In genomic region chr17:4086041-4086483, GRCh38 we compare ENCODE assay signal across 24 cellular contexts. TPM values are rescaled to one million over a fixed set of nuclear protein-coding genes. Genes with fewer than 3 reads are reported as not detected.
DNase-seq lines count a peak whose midpoint lies in the region; ATAC-seq and TF ChIP-seq lines count a peak whose summit lies in the region.
"Had no signal": no experiment of that assay in that cellular context is flagged by ENCODE, and none has a peak within 500 bp of the region (broad histone marks: within the 10 kb centered on the region; RNA-seq: fewer than 3 reads in every experiment).

No MANE protein-coding gene starts in this region.

- in situ Hi-C loops in GM13977 (cut with MboI; ENCODE audit: low pct_unique_long_range_greater_than_20kb, low sequenced_read_pairs, unreplicated experiment): no loop called here

- peak in 1 of 2 donors; percentile 52 for ATAC-seq in natural killer cell treated with Interleukin-12 subunit alpha and Interleukin-12 subunit beta and Interleukin-15 and Interleukin-18, amount 100 ng/mL, for 72 hours
- no peak for ATAC-seq in natural killer cell
- peak; percentile 59 for ATAC-seq in activated naive CD8-positive, alpha-beta T cell treated with anti-CD3 and anti-CD28 coated beads, Interleukin-2, amount 50 U/mL, for 24 hours
- no peak for ATAC-seq in GM21390 (IDR thresholded peaks at IDR 0.05; ENCODE audit: unreplicated experiment)
- ATAC-seq: HCT116; left lung; naive thymus-derived CD8-positive, alpha-beta T cell had no signal

- peaks cover 0 to 17% of the 10 kb centered on the region in 2 donors for H3K4me1 Mint-ChIP-seq in natural killer cell treated with Interleukin-12 subunit alpha and Interleukin-12 subunit beta and Interleukin-15 and Interleukin-18, amount 100 ng/mL, for 72 hours (ENCODE audit: low read depth in 2 of 2)
- H3K4me1 Mint-ChIP-seq in natural killer cell (peaks cover 0 to 4% of the 10 kb centered on the region in 2 donors), endothelial cell (ENCODE audit: unreplicated experiment) (no peaks in the 10 kb centered on the region)
- peaks cover 12% of the 10 kb centered on the region for H3K4me1 Mint-ChIP-seq in activated naive CD8-positive, alpha-beta T cell treated with anti-CD3 and anti-CD28 coated beads, Interleukin-2, amount 50 U/mL, for 24 hours
- H3K4me1 Mint-ChIP-seq: mesothelial cell of epicardium had no signal

- no peaks in the 10 kb centered on the region for H3K27me3 Mint-ChIP-seq in natural killer cell treated with Interleukin-12 subunit alpha and Interleukin-12 subunit beta and Interleukin-15 and Interleukin-18, amount 100 ng/mL, for 72 hours
- H3K27me3 Mint-ChIP-seq in natural killer cell (ENCODE audit: low read depth in 2 of 2) (no peaks in the 10 kb centered on the region), endothelial cell (ENCODE audit: unreplicated experiment) (no peaks in the 10 kb centered on the region)
- no peaks in the 10 kb centered on the region for H3K27me3 Mint-ChIP-seq in activated naive CD8-positive, alpha-beta T cell treated with anti-CD3 and anti-CD28 coated beads, Interleukin-2, amount 50 U/mL, for 24 hours
- H3K27me3 Mint-ChIP-seq: naive thymus-derived CD8-positive, alpha-beta T cell had no signal

- peaks cover 23% of the 10 kb centered on the region for H3K36me3 Mint-ChIP-seq in natural killer cell treated with Interleukin-12 subunit alpha and Interleukin-12 subunit beta and Interleukin-15 and Interleukin-18, amount 100 ng/mL, for 72 hours
- peaks cover 32% of the 10 kb centered on the region for H3K36me3 Mint-ChIP-seq in natural killer cell
- H3K36me3 Mint-ChIP-seq in activated naive CD8-positive, alpha-beta T cell treated with anti-CD3 and anti-CD28 coated beads, Interleukin-2, amount 50 U/mL, for 24 hours (ENCODE audit: low read depth): peaks cover 49% of the 10 kb centered on the region
- peaks cover 47% of the 10 kb centered on the region for H3K36me3 Mint-ChIP-seq in endothelial cell (ENCODE audit: low read depth, unreplicated experiment)

- TF ChIP-seq CTCF in natural killer cell (IDR thresholded peaks at IDR 0.05): no peak
- no peak for TF ChIP-seq CTCF in GM13977 (IDR thresholded peaks at IDR 0.05; ENCODE audit: extremely low read depth, insufficient read depth, missing control alignments)
- TF ChIP-seq CTCF in endothelial cell (IDR thresholded peaks at IDR 0.05; ENCODE audit: unreplicated experiment): no peak

- H3K27ac Mint-ChIP-seq in natural killer cell treated with Interleukin-12 subunit alpha and Interleukin-12 subunit beta and Interleukin-15 and Interleukin-18, amount 100 ng/mL, for 72 hours: peak overlapping the region; percentile 31 to 80
- H3K27ac Mint-ChIP-seq in natural killer cell (no peak overlapping the region), endothelial cell (ENCODE audit: unreplicated experiment) (no peak overlapping the region)
- peak overlapping the region; percentile 58 for H3K27ac Mint-ChIP-seq in activated naive CD8-positive, alpha-beta T cell treated with anti-CD3 and anti-CD28 coated beads, Interleukin-2, amount 50 U/mL, for 24 hours
- H3K27ac Mint-ChIP-seq: mesothelial cell of epicardium had no signal

- no peak overlapping the region for H3K4me3 Mint-ChIP-seq in natural killer cell treated with Interleukin-12 subunit alpha and Interleukin-12 subunit beta and Interleukin-15 and Interleukin-18, amount 100 ng/mL, for 72 hours
- H3K4me3 Mint-ChIP-seq in natural killer cell (no peak overlapping the region), endothelial cell (ENCODE audit: unreplicated experiment) (no peak overlapping the region)
- H3K4me3 Mint-ChIP-seq in activated naive CD8-positive, alpha-beta T cell treated with anti-CD3 and anti-CD28 coated beads, Interleukin-2, amount 50 U/mL, for 24 hours: no peak overlapping the region
- H3K4me3 Mint-ChIP-seq: mesothelial cell of epicardium; naive thymus-derived CD8-positive, alpha-beta T cell had no signal

- intact Hi-C loops in natural killer cell (cut with micrococcal nuclease): no loop called here

- H3K9me3 Mint-ChIP-seq in natural killer cell treated with Interleukin-12 subunit alpha and Interleukin-12 subunit beta and Interleukin-15 and Interleukin-18, amount 100 ng/mL, for 72 hours: no peaks in the 10 kb centered on the region
- H3K9me3 Mint-ChIP-seq in natural killer cell (no peaks in the 10 kb centered on the region), endothelial cell (ENCODE audit: unreplicated experiment) (no peaks in the 10 kb centered on the region)
- no peaks in the 10 kb centered on the region for H3K9me3 Mint-ChIP-seq in activated naive CD8-positive, alpha-beta T cell treated with anti-CD3 and anti-CD28 coated beads, Interleukin-2, amount 50 U/mL, for 24 hours
- H3K9me3 Mint-ChIP-seq: mesothelial cell of epicardium; naive thymus-derived CD8-positive, alpha-beta T cell had no signal

- DNase-seq in natural killer cell treated with Interleukin-12 subunit alpha and Interleukin-12 subunit beta and Interleukin-15 and Interleukin-18, amount 100 ng/mL, for 72 hours (ENCODE audit: low spot score): no peak
- DNase-seq in natural killer cell (no peak), GM13977 (ENCODE audit: low spot score) (peak; percentile 17), NCI-H524 treated with DMSO at 0.1 percent for 48 hours (lab: John Stamatoyannopoulos, UW) (no peak), endothelial cell (ENCODE audit: low spot score) (no peak)
- no peak for DNase-seq in activated naive CD8-positive, alpha-beta T cell treated with anti-CD3 and anti-CD28 coated beads, Interleukin-2, amount 50 U/mL, for 24 hours
- DNase-seq: activated CD4-positive, alpha-beta T cell treated with anti-CD3 and anti-CD28 coated beads for 1 hour; activated gamma-delta T cell treated with Interleukin-2 at 50 U/mL for 16 hours; aorta; cortex of kidney; hypothalamus; left lung; naive thymus-derived CD8-positive, alpha-beta T cell; NCI-H1694; NCI-H2171; NCI-H524; NK-92 treated with Interleukin-12 subunit alpha and Interleukin-12 subunit beta, amount 100 ng/mL, for 24 hours; SHP77; stimulated activated CD4-positive, alpha-beta T cell treated with anti-CD3 and anti-CD28 coated beads, Interleukin-4, amount 100 ng/mL, for 1 hour; stimulated activated naive CD4-positive, alpha-beta T cell treated with Interleukin-2 at 50 U/mL for 16 hours; thyroid gland had no signal

RNA-seq across cellular contexts. Expression of gene ZZEF1, which starts 56.8 kb away (rescaled TPM):
- 10 to 100 TPM; 65.0 to 96.3 TPM for total RNA-seq in natural killer cell treated with Interleukin-12 subunit alpha and Interleukin-12 subunit beta and Interleukin-15 and Interleukin-18, amount 100 ng/mL, for 72 hours
- total RNA-seq in natural killer cell (100 to 1,000 TPM; 102 to 126 (median 125) TPM), endothelial cell (ENCODE audit: unreplicated experiment) (43.3 TPM)

RNA-seq across cellular contexts. Expression of gene CYB5D2, which starts 56.9 kb away (rescaled TPM):
- total RNA-seq in natural killer cell treated with Interleukin-12 subunit alpha and Interleukin-12 subunit beta and Interleukin-15 and Interleukin-18, amount 100 ng/mL, for 72 hours: 10 to 100 TPM in 1 of 2 donors, 1 to 10 TPM in 1; 7.2 to 13.2 TPM
- total RNA-seq in natural killer cell (1 to 10 TPM; 5.3 to 7.1 (median 6.4) TPM), endothelial cell (ENCODE audit: unreplicated experiment) (29.9 TPM)

Comparison
In these comparisons a context has a peak if more than half of its experiments do, and no peak if none do; other contexts are left out.
1. H3K27ac Mint-ChIP-seq: peak in natural killer cell treated with Interleukin-12 subunit alpha and Interleukin-12 subunit beta and Interleukin-15 and Interleukin-18, amount 100 ng/mL, for 72 hours (2 of 2) and activated naive CD8-positive, alpha-beta T cell treated with anti-CD3 and anti-CD28 coated beads, Interleukin-2, amount 50 U/mL, for 24 hours (single experiment); none in natural killer cell (0 of 2) and endothelial cell (single experiment).